Comparison of ENCODE assay signal across 8 cellular contexts in the genomic region with DNA sequence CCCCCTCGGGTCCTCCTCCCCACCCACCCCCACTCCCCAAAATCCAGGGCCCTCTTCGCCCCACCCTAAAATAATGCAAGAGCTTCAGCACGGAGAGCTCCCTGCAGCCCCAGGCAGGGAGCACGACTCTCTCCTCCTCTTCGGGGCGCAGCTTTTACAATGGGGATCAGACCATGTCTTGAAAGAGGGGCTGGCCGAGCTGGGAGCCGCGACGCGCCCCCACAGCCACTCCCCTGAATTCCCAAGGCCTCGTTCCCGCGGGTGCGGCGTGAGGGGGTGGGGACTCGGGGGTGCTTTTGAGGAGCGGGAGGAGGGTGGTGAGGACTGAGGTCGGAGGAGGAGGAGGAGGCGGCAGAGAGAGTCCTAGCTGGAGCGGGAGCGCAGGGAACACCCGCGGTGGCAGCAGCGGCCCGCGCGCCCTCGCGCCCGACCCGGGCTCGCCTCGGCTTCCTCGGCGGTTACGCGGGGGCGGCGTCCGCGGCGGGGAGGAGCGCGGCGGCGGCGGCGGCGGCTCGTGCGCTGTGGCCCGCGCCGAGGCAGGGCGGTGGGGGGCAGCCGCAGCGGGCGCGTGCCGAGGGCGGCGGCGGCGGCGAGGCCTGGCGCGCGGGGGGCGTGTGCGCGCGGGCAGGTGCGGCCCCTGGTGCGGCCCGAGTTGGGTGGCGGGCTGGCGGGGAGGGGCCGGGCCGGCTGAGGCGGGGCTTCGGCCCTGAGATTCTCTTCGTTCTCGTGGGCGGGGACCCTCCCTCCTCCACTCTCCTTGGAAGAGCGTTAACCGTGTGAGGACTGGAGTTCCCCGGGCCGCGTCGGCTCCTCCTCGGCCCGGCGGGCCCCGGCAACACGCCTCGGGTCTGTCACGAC. TPM values are rescaled to one million over a fixed set of nuclear protein-coding genes. Genes with fewer than 3 reads are reported as not detected.
A peak's percentile ranks its signal among the peaks of the same experiment; 100 is the strongest.
DNase-seq lines count a peak whose midpoint lies in the region; ATAC-seq, FAIRE-seq and TF ChIP-seq lines count a peak whose summit lies in the region.

A gene (minus strand): TSS at position 666 of the 858 bp plus-strand sequence. CDS start 699 bp downstream, outside the sequence.

- peak within 1 kb of the TSS; percentile 86 for H2AFZ ChIP-seq in astrocyte (ENCODE audit: low read depth, low read length)

- peak within 1 kb of the TSS; percentile 97 for H3K4me2 ChIP-seq in astrocyte (ENCODE audit: low read length)

- no peak within 1 kb of the TSS for H3K27ac Mint-ChIP-seq in astrocyte (ENCODE audit: unreplicated experiment)

- H3K4me1 Mint-ChIP-seq in astrocyte (ENCODE audit: low read depth, unreplicated experiment) = no peaks in the 10 kb centered on the region

- peaks cover 10% of the 10 kb centered on the region for H3K4me1 ChIP-seq in astrocyte (ENCODE audit: insufficient read depth, low read length)

- TF ChIP-seq CTCF in astrocyte (IDR thresholded peaks at IDR 0.05; ENCODE audit: insufficient read depth, low read depth, low read length) = no peak

- peak within 1 kb of the TSS; percentile 73 for H3K4me3 ChIP-seq in astrocyte (ENCODE audit: insufficient read depth, low read depth, low read length)

- peak within 1 kb of the TSS; percentile 67 for H3K9ac ChIP-seq in astrocyte (ENCODE audit: low read length)

- ATAC-seq in GM18909 (IDR thresholded peaks at IDR 0.05; ENCODE audit: poor library complexity, unreplicated experiment) = peak; percentile 60
- peak; percentile 61 for ATAC-seq in HG03342 (IDR thresholded peaks at IDR 0.05; ENCODE audit: unreplicated experiment)

- H4K20me1 ChIP-seq in astrocyte (ENCODE audit: insufficient read depth, low read length) = no peaks in the 10 kb centered on the region

- H3K79me2 ChIP-seq in astrocyte (ENCODE audit: insufficient read depth, low read length) = no peaks in the 10 kb centered on the region

- H3K4me3 Mint-ChIP-seq in astrocyte (ENCODE audit: unreplicated experiment) = peak within 1 kb of the TSS; percentile 89

- H3K27ac ChIP-seq in astrocyte (ENCODE audit: low read depth, low read length) = no peak within 1 kb of the TSS

- peaks cover 37% of the 10 kb centered on the region for H3K27me3 Mint-ChIP-seq in astrocyte (ENCODE audit: low read depth, unreplicated experiment)

- no peak for FAIRE-seq in astrocyte (lab: Jason Lieb, UNC)

- peaks cover 9% of the 10 kb centered on the region for H3K27me3 ChIP-seq in astrocyte (ENCODE audit: insufficient read depth, low read length)

- H3K36me3 Mint-ChIP-seq in astrocyte (ENCODE audit: low read depth, unreplicated experiment) = no peaks in the 10 kb centered on the region

- DNase-seq in Ammon's horn (ENCODE audit: low spot score) (peak; percentile 54), NCI-H69 (lab: John Stamatoyannopoulos, UW) (peak; percentile 96), astrocyte (ENCODE audit: low read depth) (peak; percentile 49), hypothalamus (lab: John Stamatoyannopoulos, UW) (peak in 39 of 51 donors; percentile 7 to 73 (median 37)), retina (peak; percentile 80), NAMALWA (ENCODE audit: low spot score) (no peak)

- no peaks in the 10 kb centered on the region for H3K9me3 ChIP-seq in astrocyte (ENCODE audit: insufficient read depth, low read depth, low read length)

- peaks cover 2% of the 10 kb centered on the region for H3K9me3 Mint-ChIP-seq in astrocyte (ENCODE audit: unreplicated experiment)

- H3K36me3 ChIP-seq in astrocyte (ENCODE audit: insufficient read depth, low read length) = no peaks in the 10 kb centered on the region

RNA-seq across cellular contexts. Expression of the gene that starts here (rescaled TPM):
- total RNA-seq in astrocyte = 2.4 and 3.0 TPM in 2 replicates
